Comparison of ENCODE assay signal across 8 cellular contexts in the genomic region with DNA sequence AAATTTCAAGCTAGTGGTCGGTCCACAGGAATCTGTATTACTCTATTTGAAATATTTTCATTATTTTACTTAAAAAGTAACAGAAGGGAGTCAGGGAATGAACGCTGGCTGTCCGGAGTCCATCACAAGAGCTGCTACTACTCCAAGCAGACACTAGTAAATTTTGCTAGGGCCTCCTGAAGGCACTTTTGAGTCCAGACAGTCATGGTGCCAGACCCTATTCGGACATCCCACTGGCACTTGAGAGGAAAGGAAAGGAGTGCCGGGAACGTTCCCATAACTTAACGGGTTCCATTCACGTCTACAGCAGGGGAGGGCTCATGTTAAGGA. TPM values are rescaled to one million over a fixed set of nuclear protein-coding genes. Genes with fewer than 3 reads are reported as not detected.
A peak's percentile ranks its signal among the peaks of the same experiment; 100 is the strongest.
DNase-seq lines count a peak whose midpoint lies in the region; ATAC-seq, FAIRE-seq and TF ChIP-seq lines count a peak whose summit lies in the region.

No MANE protein-coding gene starts in this region.

- ATAC-seq in HG02981 (IDR thresholded peaks at IDR 0.05; ENCODE audit: unreplicated experiment) (peak; percentile 1), HG03342 (IDR thresholded peaks at IDR 0.05; ENCODE audit: unreplicated experiment) (no peak)

- DNase-seq in GM06990 (ENCODE audit: extremely low read depth, insufficient read length) (no peak), astrocyte of the spinal cord (ENCODE audit: low read depth, low spot score) (no peak), GM12891 (ENCODE audit: insufficient read length, low spot score) (no peak), NCI-H748 (lab: John Stamatoyannopoulos, UW; ENCODE audit: unreplicated experiment) (no peak), putamen (ENCODE audit: low spot score) (no peak)

- no peak for TF ChIP-seq CTCF in GM06990 (IDR thresholded peaks at IDR 0.05; ENCODE audit: insufficient read depth, low read length, poor library complexity, severe bottlenecking)
- no peak for TF ChIP-seq CTCF in astrocyte of the spinal cord (IDR thresholded peaks at IDR 0.05; ENCODE audit: low read depth, low read length)

- in situ Hi-C loops in astrocyte of the spinal cord (cut with HindIII; ENCODE audit: low sequenced_read_pairs) = no loop called here

- FAIRE-seq in GM12891 (lab: Jason Lieb, UNC) = no peak

- H3K36me3 ChIP-seq in GM06990 (ENCODE audit: control insufficient read depth, insufficient read depth, low read length) (no peaks in the 10 kb centered on the region), mesodermal cell (ENCODE audit: control insufficient read depth, insufficient read depth, low read length) (no peaks in the 10 kb centered on the region)

- 10% methylated on average over 6 to 7 of the region's 8 CpGs for WGBS in mesodermal cell (ENCODE audit: insufficient coverage in 2 of 2), 2 experiments

- no peaks in the 10 kb centered on the region for H3K9me3 ChIP-seq in mesodermal cell (ENCODE audit: control insufficient read depth, low read length)

- TF ChIP-seq POLR2A in GM12891 (IDR thresholded peaks at IDR 0.05; ENCODE audit: low read depth, low read length) = no peak

- peak overlapping the region; percentile 97 for H3K27ac ChIP-seq in mesodermal cell (ENCODE audit: low read depth, low read length, severe bottlenecking)

- peaks cover 4% of the 10 kb centered on the region for H3K4me1 ChIP-seq in mesodermal cell (ENCODE audit: control insufficient read depth, insufficient read depth, low read length, poor library complexity, severe bottlenecking)

- peak overlapping the region; percentile 95 for H3K4me3 ChIP-seq in GM06990 (replicated peaks; ENCODE audit: low read depth, low read length)
- H3K4me3 ChIP-seq in astrocyte of the spinal cord (ENCODE audit: low read depth, low read length) = peak overlapping the region; percentile 86
- peak overlapping the region; percentile 82 for H3K4me3 ChIP-seq in mesodermal cell (ENCODE audit: extremely low read depth, insufficient read depth, low read length, poor library complexity, severe bottlenecking)

- no peaks in the 10 kb centered on the region for H3K27me3 ChIP-seq in GM06990 (replicated peaks; ENCODE audit: control insufficient read depth, insufficient read depth, low read length)

TF ChIP-seq in GM12891, 5 proteins besides CTCF, POLR2A, EP300 and RAD21:
- TF ChIP-seq TAF1 (IDR thresholded peaks at IDR 0.05; ENCODE audit: low read depth, low read length) (no peak), SPI1 (IDR thresholded peaks at IDR 0.05; ENCODE audit: low read depth, low read length) (no peak), PAX5 (IDR thresholded peaks at IDR 0.05; ENCODE audit: insufficient read depth, low read length, severe bottlenecking) (no peak), POLR2AphosphoS5 (IDR thresholded peaks at IDR 0.05; ENCODE audit: low read depth, low read length) (no peak), POU2F2 (IDR thresholded peaks at IDR 0.05; ENCODE audit: low read depth, low read length) (no peak)

RNA-seq across cellular contexts. Expression of a gene that starts 0.6 kb away (rescaled TPM):
- 17.1 TPM for polyA plus RNA-seq in mesodermal cell (2013, experiment 1 of 2)
- 16.9 TPM for polyA plus RNA-seq in mesodermal cell (2013, experiment 2 of 2)
- 4.5 TPM for polyA plus RNA-seq in GM12891 (2012; ENCODE audit: low read depth, missing spikeins)
